In the genomic region with DNA sequence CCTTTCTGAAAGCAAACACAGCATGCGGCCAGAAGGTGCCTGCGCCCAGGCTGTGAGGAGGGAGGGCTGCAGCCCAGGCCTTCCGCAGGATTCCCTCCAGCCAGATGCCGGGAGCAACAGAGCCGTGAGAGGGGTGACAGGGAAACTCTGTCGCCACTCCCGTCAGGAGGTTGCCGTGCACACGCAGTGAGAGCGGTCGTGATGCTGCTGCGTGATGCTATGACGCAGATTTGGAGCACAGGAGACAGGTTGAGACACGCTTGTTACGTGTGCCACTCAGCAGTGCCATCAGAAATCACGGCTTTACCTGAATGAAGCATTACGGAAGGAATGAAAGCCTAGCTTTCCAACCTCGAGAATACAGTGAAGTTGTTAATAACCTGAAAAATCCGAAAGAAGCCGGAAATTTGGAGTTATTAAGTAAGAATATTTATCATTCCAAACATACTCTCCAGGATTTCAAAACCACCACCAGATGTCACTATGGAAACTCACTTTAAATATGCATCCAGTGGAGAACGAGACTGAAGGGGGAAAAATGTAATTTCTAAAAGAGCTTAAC, we compare ENCODE assay signal across 8 cellular contexts. TPM values are rescaled to one million over a fixed set of nuclear protein-coding genes. Genes with fewer than 3 reads are reported as not detected.
A peak's percentile ranks its signal among the peaks of the same experiment; 100 is the strongest.
DNase-seq lines count a peak whose midpoint lies in the region; ATAC-seq and TF ChIP-seq lines count a peak whose summit lies in the region.

No MANE protein-coding gene starts in this region.

- H3K4me3 Mint-ChIP-seq in nephron: no peak overlapping the region

- ATAC-seq in HG03139 (IDR thresholded peaks at IDR 0.05; ENCODE audit: unreplicated experiment): no peak

- H3K27me3 ChIP-seq in effector memory CD4-positive, alpha-beta T cell (replicated peaks; ENCODE audit: control insufficient read depth, insufficient read depth, low read length, poor library complexity, severe bottlenecking): no peaks in the 10 kb centered on the region

- no peaks in the 10 kb centered on the region for H3K9me3 ChIP-seq in effector memory CD4-positive, alpha-beta T cell (ENCODE audit: control insufficient read depth, low read length)

- no peaks in the 10 kb centered on the region for H3K27me3 Mint-ChIP-seq in nephron (ENCODE audit: low read depth)

- H3K36me3 ChIP-seq in effector memory CD4-positive, alpha-beta T cell (ENCODE audit: control insufficient read depth, insufficient read depth, low read length): no peaks in the 10 kb centered on the region

- H3K9me3 Mint-ChIP-seq in nephron: no peaks in the 10 kb centered on the region

- peak overlapping the region; percentile 5 to 75 (median 62) for H3K27ac Mint-ChIP-seq in nephron

- DNase-seq in DMS114 treated with DMSO at 0.1 percent for 48 hours (lab: John Stamatoyannopoulos, UW; ENCODE audit: unreplicated experiment) (peak; percentile 20), NCI-H460 (ENCODE audit: extremely low read depth, low read depth) (peak; percentile 36), epithelial cell of esophagus (ENCODE audit: low read depth) (peak; percentile 61)
- DNase-seq in effector memory CD4-positive, alpha-beta T cell: no peak
- no peak for DNase-seq in activated CD8-positive, alpha-beta memory T cell treated with anti-CD3 and anti-CD28 coated beads for 24 hours
- no peak for DNase-seq in activated CD4-positive, alpha-beta T cell treated with anti-CD3 and anti-CD28 coated beads, Interleukin-2, amount 50 U/mL, for 4 hours

- TF ChIP-seq CTCF in epithelial cell of esophagus (IDR thresholded peaks at IDR 0.05; ENCODE audit: insufficient read depth, low read depth, low read length, missing control alignments): peak; percentile 37
- peak; percentile 46 to 71 (median 52) for TF ChIP-seq CTCF in nephron (IDR thresholded peaks at IDR 0.05; ENCODE audit: unreplicated experiment in 3 of 3)

- no peak overlapping the region for H3K27ac ChIP-seq in effector memory CD4-positive, alpha-beta T cell (ENCODE audit: insufficient read depth, low read length, poor library complexity, severe bottlenecking)

- H3K36me3 Mint-ChIP-seq in nephron (ENCODE audit: low read depth): peaks cover 42% of the 10 kb centered on the region

- no peaks in the 10 kb centered on the region for H3K4me1 ChIP-seq in effector memory CD4-positive, alpha-beta T cell (ENCODE audit: control insufficient read depth, insufficient read depth, low read length, poor library complexity, severe bottlenecking)

- H3K4me1 Mint-ChIP-seq in nephron: peaks cover 41% of the 10 kb centered on the region

- H3K4me3 ChIP-seq in epithelial cell of esophagus (ENCODE audit: low read length): no peak overlapping the region
- H3K4me3 ChIP-seq in effector memory CD4-positive, alpha-beta T cell (ENCODE audit: insufficient read depth, low read depth, low read length, poor library complexity, severe bottlenecking): no peak overlapping the region

RNA-seq across cellular contexts. Expression of a gene that starts 54.4 kb away (rescaled TPM):
- total RNA-seq in NCI-H460 (2014; rRNA removed; shearing (Covaris generic)): 83.1 and 87.5 TPM in 2 replicates
- 40.6 and 73.8 TPM in 2 replicates for polyA plus RNA-seq in NCI-H460 (2014; cell fraction: nucleus; rRNA removed)

Comparison
In these comparisons a context has a peak if more than half of its experiments do, and no peak if none do; other contexts are left out.
1. DNase-seq: peak in DMS114 treated with DMSO at 0.1 percent for 48 hours (single experiment), NCI-H460 (single experiment) and epithelial cell of esophagus (single experiment); none in effector memory CD4-positive, alpha-beta T cell (0 of 3), activated CD8-positive, alpha-beta memory T cell treated with anti-CD3 and anti-CD28 coated beads for 24 hours (single experiment) and activated CD4-positive, alpha-beta T cell treated with anti-CD3 and anti-CD28 coated beads, Interleukin-2, amount 50 U/mL, for 4 hours (0 of 2).